1 cellular context compared by ENCODE assay signal in the genomic region with DNA sequence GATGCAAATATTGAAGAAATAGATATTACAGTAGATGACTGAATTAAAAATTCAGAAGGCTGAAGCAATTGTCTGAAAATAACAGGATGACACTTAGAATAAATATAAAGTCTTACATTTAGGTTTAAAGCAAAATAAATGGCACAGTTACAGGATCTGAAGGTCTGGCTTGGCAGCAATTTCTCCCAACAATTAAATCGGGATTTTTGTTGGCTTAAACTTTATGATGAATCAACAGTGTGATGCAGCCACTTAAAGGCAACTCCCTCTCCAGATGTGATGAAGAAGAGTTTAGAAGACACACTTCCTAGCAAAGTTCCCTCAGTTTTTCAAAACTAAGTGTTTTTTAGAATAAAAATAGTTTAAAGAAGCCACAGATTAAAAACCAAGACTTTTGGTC.
TF ChIP-seq lines count a peak whose summit lies in the region.

No MANE protein-coding gene starts in this region.

TF ChIP-seq in IMR-90, 13 proteins besides CTCF, POLR2A, EP300 and RAD21:
- TF ChIP-seq, protein P1, sequence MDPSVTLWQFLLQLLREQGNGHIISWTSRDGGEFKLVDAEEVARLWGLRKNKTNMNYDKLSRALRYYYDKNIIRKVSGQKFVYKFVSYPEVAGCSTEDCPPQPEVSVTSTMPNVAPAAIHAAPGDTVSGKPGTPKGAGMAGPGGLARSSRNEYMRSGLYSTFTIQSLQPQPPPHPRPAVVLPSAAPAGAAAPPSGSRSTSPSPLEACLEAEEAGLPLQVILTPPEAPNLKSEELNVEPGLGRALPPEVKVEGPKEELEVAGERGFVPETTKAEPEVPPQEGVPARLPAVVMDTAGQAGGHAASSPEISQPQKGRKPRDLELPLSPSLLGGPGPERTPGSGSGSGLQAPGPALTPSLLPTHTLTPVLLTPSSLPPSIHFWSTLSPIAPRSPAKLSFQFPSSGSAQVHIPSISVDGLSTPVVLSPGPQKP (IDR thresholded peaks at IDR 0.05; ENCODE audit: borderline replicate concordance, low read depth, low read length): no peak
- TF ChIP-seq MXI1 (IDR thresholded peaks at IDR 0.05; ENCODE audit: borderline replicate concordance, low read depth, low read length): no peak
- TF ChIP-seq, protein P2, sequence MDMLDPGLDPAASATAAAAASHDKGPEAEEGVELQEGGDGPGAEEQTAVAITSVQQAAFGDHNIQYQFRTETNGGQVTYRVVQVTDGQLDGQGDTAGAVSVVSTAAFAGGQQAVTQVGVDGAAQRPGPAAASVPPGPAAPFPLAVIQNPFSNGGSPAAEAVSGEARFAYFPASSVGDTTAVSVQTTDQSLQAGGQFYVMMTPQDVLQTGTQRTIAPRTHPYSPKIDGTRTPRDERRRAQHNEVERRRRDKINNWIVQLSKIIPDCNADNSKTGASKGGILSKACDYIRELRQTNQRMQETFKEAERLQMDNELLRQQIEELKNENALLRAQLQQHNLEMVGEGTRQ (IDR thresholded peaks at IDR 0.05; ENCODE audit: low read depth, low read length): no peak
- TF ChIP-seq CEBPB (IDR thresholded peaks at IDR 0.05; ENCODE audit: low read depth, low read length): no peak
- no peak for TF ChIP-seq FOS (IDR thresholded peaks at IDR 0.05; ENCODE audit: low read depth, low read length)
- TF ChIP-seq NFE2L2 (IDR thresholded peaks at IDR 0.05; ENCODE audit: low read depth, low read length): no peak
- TF ChIP-seq SMC3 (IDR thresholded peaks at IDR 0.05; ENCODE audit: low read depth, low read length): no peak
- TF ChIP-seq MAZ (IDR thresholded peaks at IDR 0.05; ENCODE audit: borderline replicate concordance, low read depth, low read length): no peak
- no peak for TF ChIP-seq CHD1 (IDR thresholded peaks at IDR 0.05; ENCODE audit: low read depth, low read length)
- TF ChIP-seq MAFK (IDR thresholded peaks at IDR 0.05; ENCODE audit: low read depth, low read length): no peak
- TF ChIP-seq RFX5 (IDR thresholded peaks at IDR 0.05; ENCODE audit: low read depth, low read length): no peak
- no peak for TF ChIP-seq RCOR1 (IDR thresholded peaks at IDR 0.05; ENCODE audit: insufficient replicate concordance, low read length)
- no peak for TF ChIP-seq BHLHE40 (IDR thresholded peaks at IDR 0.05; ENCODE audit: low read depth, low read length)
